1 cellular context compared by ENCODE assay signal in the genomic region with DNA sequence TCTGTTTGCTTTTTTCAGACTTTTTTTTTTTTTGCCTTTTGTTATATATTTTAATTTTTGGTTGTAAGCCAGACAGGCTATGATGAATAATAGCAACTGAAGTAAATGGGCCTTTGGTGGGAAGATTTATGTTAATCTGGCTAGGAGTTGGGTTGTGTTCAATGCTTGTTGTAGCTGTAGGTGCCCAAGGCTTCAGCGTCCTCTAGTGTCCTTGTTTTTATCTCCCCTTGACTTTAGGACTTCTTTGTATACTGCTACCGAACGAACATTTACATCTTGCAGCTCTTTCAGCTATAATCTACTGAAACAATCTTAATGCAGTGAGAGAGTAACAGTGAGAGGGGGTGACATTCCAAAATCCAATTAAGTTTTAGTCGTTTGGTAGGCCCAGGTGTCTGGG.
TF ChIP-seq lines count a peak whose summit lies in the region.

No MANE protein-coding gene starts in this region.

TF ChIP-seq in WTC11, 78 proteins besides CTCF, POLR2A, EP300 and RAD21 (continued from another document):
- TF ChIP-seq ZBTB43 (CRISPR knock-in tag; IDR thresholded peaks at IDR 0.05) (no peak), PRDM15 (CRISPR knock-in tag; IDR thresholded peaks at IDR 0.05) (no peak)
TF ChIP-seq in WTC11: peak in this region for 0.
